Comparison of ENCODE assay signal across 17 cellular contexts in genomic region chr7:125126376-125126775, GRCh38.
DNase-seq lines count a peak whose midpoint lies in the region; TF ChIP-seq lines count a peak whose summit lies in the region.
"Had no signal": no experiment of that assay in that cellular context is flagged by ENCODE, and none has a peak within 500 bp of the region (broad histone marks: within the 10 kb centered on the region; RNA-seq: fewer than 3 reads in every experiment).

No MANE protein-coding gene starts in this region.

- H3K4me1 Mint-ChIP-seq in mesothelial cell of epicardium: peaks cover 8% of the 10 kb centered on the region
- H3K4me1 Mint-ChIP-seq: CD4-positive, CD25-positive, alpha-beta regulatory T cell had no signal

- H3K36me3 Mint-ChIP-seq in mesothelial cell of epicardium: peaks cover 2% of the 10 kb centered on the region
- H3K36me3 Mint-ChIP-seq: CD4-positive, CD25-positive, alpha-beta regulatory T cell had no signal

- no peaks in the 10 kb centered on the region for H3K79me2 ChIP-seq in fibroblast of lung (ENCODE audit: control insufficient read depth, insufficient read depth, low read length)

- H2AFZ ChIP-seq in fibroblast of lung (ENCODE audit: low read length): no peak overlapping the region
- H2AFZ ChIP-seq: PC-9 had no signal

- no peak overlapping the region for H3K4me2 ChIP-seq in fibroblast of lung (ENCODE audit: extremely low read depth, insufficient read depth, low read length)
- H3K4me2 ChIP-seq: PC-9 had no signal

- peak; percentile 27 for DNase-seq in NCI-H446 treated with DMSO at 0.1 percent for 48 hours (lab: John Stamatoyannopoulos, UW)
- peak; percentile 81 for DNase-seq in amniotic epithelial cell (ENCODE audit: low read depth)
- peak; percentile 33 to 37 for DNase-seq in fibroblast of lung (ENCODE audit: low read depth in 2 of 2)
- no peak for DNase-seq in mesothelial cell of epicardium (ENCODE audit: low spot score in 2 of 2, unreplicated experiment in 2 of 2)
- no peak for DNase-seq in GM03348 (ENCODE audit: low spot score)
- no peak for DNase-seq in stimulated activated CD4-positive, alpha-beta T cell treated with anti-CD3 and anti-CD28 coated beads, Interleukin-4, amount 100 ng/mL, for 1 hour
- DNase-seq in Ammon's horn (ENCODE audit: low spot score): no peak
- DNase-seq in AML-193 (lab: John Stamatoyannopoulos, UW): no peak
- DNase-seq: CD4-positive, CD25-positive, alpha-beta regulatory T cell; DND-41; GF-D8; GOT3; HFFc6; KBM-7; NCI-H1092; NCI-H748 treated with DMSO at 0.1 percent for 48 hours; PC-9 had no signal

- no peaks in the 10 kb centered on the region for H3K4me1 ChIP-seq in fibroblast of lung (ENCODE audit: control insufficient read depth, extremely low read depth, insufficient read depth, low read length)

- no peaks in the 10 kb centered on the region for H3K36me3 ChIP-seq in fibroblast of lung (ENCODE audit: control insufficient read depth, insufficient read depth, low read length)

- H3K27me3 Mint-ChIP-seq in mesothelial cell of epicardium (ENCODE audit: low read depth): no peaks in the 10 kb centered on the region
- H3K27me3 Mint-ChIP-seq: CD4-positive, CD25-positive, alpha-beta regulatory T cell had no signal

- no peak overlapping the region for H3K4me3 Mint-ChIP-seq in mesothelial cell of epicardium
- H3K4me3 Mint-ChIP-seq: CD4-positive, CD25-positive, alpha-beta regulatory T cell; HFFc6 had no signal

- peak overlapping the region; percentile 39 for H3K27ac Mint-ChIP-seq in mesothelial cell of epicardium
- H3K27ac Mint-ChIP-seq: CD4-positive, CD25-positive, alpha-beta regulatory T cell; HFFc6 had no signal

- no peak overlapping the region for H3K4me3 ChIP-seq in fibroblast of lung (replicated peaks in 1 of 4; ENCODE audit: control extremely low read depth in 1 of 4, insufficient read depth in 1 of 4, low read depth in 3 of 4, low read length in 4 of 4)
- H3K4me3 ChIP-seq: PC-9 had no signal

- TF ChIP-seq CTCF in fibroblast of lung (conservative IDR thresholded peaks at IDR 0.05 in 1 of 2, IDR thresholded peaks at IDR 0.05 in 1 of 2; ENCODE audit: low read depth in 1 of 2, low read length in 2 of 2): no peak
- no peak for TF ChIP-seq CTCF in mesothelial cell of epicardium (IDR thresholded peaks at IDR 0.05; ENCODE audit: unreplicated experiment)

- no peak overlapping the region for H3K9ac ChIP-seq in fibroblast of lung (ENCODE audit: insufficient read depth, low read length)

- no peaks in the 10 kb centered on the region for H3K9me3 ChIP-seq in fibroblast of lung (ENCODE audit: control insufficient read depth, insufficient read depth, low read depth, low read length)

- H4K20me1 ChIP-seq in fibroblast of lung (ENCODE audit: control insufficient read depth, extremely low read depth, insufficient read depth, low read length): no peaks in the 10 kb centered on the region

- H3K27ac ChIP-seq in fibroblast of lung (ENCODE audit: insufficient read depth, low read length): no peak overlapping the region
- H3K27ac ChIP-seq: PC-9 had no signal

- H3K9me3 Mint-ChIP-seq in mesothelial cell of epicardium: peaks cover 13% of the 10 kb centered on the region

- H3K27me3 ChIP-seq in fibroblast of lung (ENCODE audit: control insufficient read depth, insufficient read depth, low read length): no peaks in the 10 kb centered on the region

Comparison
In these comparisons a context has a peak if more than half of its experiments do, and no peak if none do; other contexts are left out.
1. DNase-seq: peak in NCI-H446 treated with DMSO at 0.1 percent for 48 hours (single experiment), amniotic epithelial cell (single experiment) and fibroblast of lung (2 of 2); none in mesothelial cell of epicardium (0 of 2), GM03348 (single experiment), stimulated activated CD4-positive, alpha-beta T cell treated with anti-CD3 and anti-CD28 coated beads, Interleukin-4, amount 100 ng/mL, for 1 hour (single experiment), Ammon's horn (single experiment) and AML-193 (0 of 2).